23 cellular contexts compared by ENCODE assay signal in the genomic region with DNA sequence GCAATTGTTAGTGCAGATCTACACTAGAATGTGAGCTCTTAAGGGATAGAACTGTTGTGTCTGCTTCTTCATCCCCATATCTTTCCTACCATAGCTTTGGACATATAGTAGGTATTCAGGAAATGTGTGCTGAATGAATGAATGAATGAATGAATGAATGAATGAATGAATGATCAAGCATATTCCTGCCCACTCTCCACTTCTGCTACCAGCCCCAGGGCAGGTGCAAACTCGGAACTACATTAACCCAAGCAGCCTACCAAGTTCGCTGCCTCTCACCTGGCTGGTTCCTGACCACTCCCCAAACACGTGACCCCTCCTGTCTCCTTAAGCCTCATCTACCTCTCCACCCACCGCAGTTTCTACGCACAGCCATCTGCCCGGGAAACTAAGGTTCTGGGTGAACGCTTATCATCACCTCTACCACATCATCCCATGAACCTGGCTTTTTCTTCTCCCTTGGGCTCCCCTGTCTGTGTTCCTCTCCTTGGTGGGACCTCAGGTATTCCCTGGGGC. TPM values are rescaled to one million over a fixed set of nuclear protein-coding genes. Genes with fewer than 3 reads are reported as not detected.
"Had no signal": no experiment of that assay in that cellular context is flagged by ENCODE, and none has a peak within 500 bp of the region (broad histone marks: within the 10 kb centered on the region; RNA-seq: fewer than 3 reads in every experiment).

No MANE protein-coding gene starts in this region.

- H3K9me3 ChIP-seq: esophagus squamous epithelium, left lung, lower lobe of right lung, right atrium auricular region, tibial nerve had no signal

- H3K4me3 ChIP-seq: esophagus squamous epithelium, heart right ventricle, left lung, lower lobe of right lung, right atrium auricular region, tibial nerve had no signal

- DNase-seq: activated CD4-positive, alpha-beta T cell treated with anti-CD3 and anti-CD28 coated beads for 4 hours; activated CD4-positive, alpha-beta T cell treated with anti-CD3 and anti-CD28 coated beads, Interleukin-2, amount 50 U/mL, for 48 hours; activated CD8-positive, alpha-beta memory T cell treated with anti-CD3 and anti-CD28 coated beads for 24 hours; activated effector memory CD4-positive, alpha-beta T cell treated with Interleukin-2 at 50 U/mL for 16 hours; activated naive CD4-positive, alpha-beta T cell treated with Interleukin-2 at 50 U/mL for 16 hours; anterior cingulate cortex; dermis blood vessel endothelial cell; effector CD4-positive, alpha-beta T cell; esophagus squamous epithelium; foreskin melanocyte; heart right ventricle; left lung; lower lobe of right lung; mesenchymal stem cell; naive thymus-derived CD8-positive, alpha-beta T cell; stimulated activated CD4-positive, alpha-beta T cell treated with anti-CD3 and anti-CD28 coated beads, Interleukin-15, amount 100 ng/mL, for 24 hours; stimulated activated CD4-positive, alpha-beta T cell treated with anti-CD3 and anti-CD28 coated beads, Interleukin-2, amount 100 ng/mL, for 24 hours; stimulated activated naive CD4-positive, alpha-beta T cell had no signal

- H3K36me3 Mint-ChIP-seq: activated naive CD8-positive, alpha-beta T cell; naive thymus-derived CD8-positive, alpha-beta T cell had no signal

- H3K4me3 Mint-ChIP-seq: activated naive CD8-positive, alpha-beta T cell; central memory CD8-positive, alpha-beta T cell; naive thymus-derived CD8-positive, alpha-beta T cell had no signal

- H3K4me1 Mint-ChIP-seq: central memory CD8-positive, alpha-beta T cell had no signal

- H3K36me3 ChIP-seq: esophagus squamous epithelium, heart right ventricle, left lung, lower lobe of right lung, right atrium auricular region, tibial nerve had no signal

- H3K4me1 ChIP-seq: heart right ventricle, left lung, right atrium auricular region, tibial nerve had no signal

- H3K9me3 Mint-ChIP-seq: central memory CD8-positive, alpha-beta T cell had no signal

- H3K27ac Mint-ChIP-seq: activated naive CD8-positive, alpha-beta T cell; naive thymus-derived CD8-positive, alpha-beta T cell had no signal

- H3K27ac ChIP-seq: esophagus squamous epithelium, heart right ventricle, left lung, lower lobe of right lung, right atrium auricular region, tibial nerve had no signal

RNA-seq across cellular contexts. Expression of a gene that starts 26.8 kb away (rescaled TPM):
- total RNA-seq: dermis blood vessel endothelial cell; glomerular endothelial cell; naive thymus-derived CD8-positive, alpha-beta T cell had no signal
